ENCODE assay signal across 16 cellular contexts in genomic region chr3:40968666-40969065, GRCh38.
"Had no signal": no experiment of that assay in that cellular context is flagged by ENCODE, and none has a peak within 500 bp of the region (broad histone marks: within the 10 kb centered on the region; RNA-seq: fewer than 3 reads in every experiment).

No MANE protein-coding gene starts in this region.

- H3K4me3 Mint-ChIP-seq: activated CD4-positive, alpha-beta T cell treated with anti-CD3 and anti-CD28 coated beads, Interleukin-2, amount 10 ng/mL, durations not matched to agents 7 days and 5 days; activated naive CD8-positive, alpha-beta T cell; nephron progenitor cell had no signal

- H3K4me3 ChIP-seq: esophagus muscularis mucosa, stomach, thoracic aorta had no signal

- H3K9me3 Mint-ChIP-seq: activated CD4-positive, alpha-beta T cell treated with anti-CD3 and anti-CD28 coated beads, Interleukin-2, amount 10 ng/mL, durations not matched to agents 7 days and 5 days had no signal

- H3K36me3 ChIP-seq: brain microvascular endothelial cell, esophagus muscularis mucosa, stomach, thoracic aorta had no signal

- H3K27ac ChIP-seq: brain microvascular endothelial cell, esophagus muscularis mucosa, stomach, thoracic aorta had no signal

- DNase-seq: activated CD4-positive, alpha-beta T cell treated with anti-CD3 and anti-CD28 coated beads, Interleukin-2, amount 10 ng/mL, durations not matched to agents 7 days and 5 days; activated CD4-positive, CD25-positive, alpha-beta regulatory T cell; activated gamma-delta T cell; brain microvascular endothelial cell; cortex of kidney; effector CD4-positive, alpha-beta T cell; glutamatergic neuron; hypothalamus; mesendoderm; nephron progenitor cell; occipital lobe; stimulated activated CD4-positive, alpha-beta T cell treated with anti-CD3 and anti-CD28 coated beads, Interleukin-4, amount 100 ng/mL, for 1 hour; stomach had no signal

- H3K4me1 Mint-ChIP-seq: nephron progenitor cell had no signal

- H3K27me3 ChIP-seq: brain microvascular endothelial cell, esophagus muscularis mucosa, stomach had no signal

- H3K27ac Mint-ChIP-seq: activated CD4-positive, alpha-beta T cell treated with anti-CD3 and anti-CD28 coated beads, Interleukin-2, amount 10 ng/mL, durations not matched to agents 7 days and 5 days; activated naive CD8-positive, alpha-beta T cell; nephron progenitor cell had no signal
